Comparison of ENCODE assay signal across 7 cellular contexts in genomic region chr11:518463-519202, GRCh38. TPM values are rescaled to one million over a fixed set of nuclear protein-coding genes. Genes with fewer than 3 reads are reported as not detected.
DNase-seq lines count a peak whose midpoint lies in the region; ATAC-seq, FAIRE-seq and TF ChIP-seq lines count a peak whose summit lies in the region.

No MANE protein-coding gene starts in this region.

- DNase-seq in GM18507 (ENCODE audit: extremely low spot score, insufficient read length, low read depth), result peak; percentile 81
- DNase-seq in SK-N-SH, result peak; percentile 97
- DNase-seq in astrocyte of the hippocampus (ENCODE audit: low read depth, low spot score), result peak; percentile 95
- DNase-seq in small intestine, result peak; percentile 97
- DNase-seq in OCI-M1 (lab: John Stamatoyannopoulos, UW), result no peak

- no peak overlapping the region for H3K9ac ChIP-seq in SK-N-SH

- peak; percentile 80 for TF ChIP-seq CTCF in SK-N-SH (IDR thresholded peaks at IDR 0.05)

- H3K27me3 ChIP-seq in SK-N-SH (ENCODE audit: insufficient read depth) (no peaks in the 10 kb centered on the region), small intestine (ENCODE audit: control insufficient read depth in 2 of 2, insufficient read depth in 2 of 2, low read length in 2 of 2) (no peaks in the 10 kb centered on the region)

- no peaks in the 10 kb centered on the region for H4K20me1 ChIP-seq in SK-N-SH (ENCODE audit: insufficient read depth)

- FAIRE-seq in GM18507 (lab: Jason Lieb, UNC), result peak; percentile 86
- no peak for FAIRE-seq in small intestine (lab: Jason Lieb, UNC)

- H3K4me3 ChIP-seq in SK-N-SH (ENCODE audit: low read depth in 2 of 2, low read length in 1 of 2) (peak overlapping the region; percentile 13 to 51; a peak in 2 of 4 replicates), iPS-18c (ENCODE audit: insufficient read depth, low read depth, low read length) (peak overlapping the region; percentile 24; the same call in 1 of the 2 replicates), small intestine (ENCODE audit: low read depth in 1 of 2, low read length in 2 of 2) (no peak overlapping the region)

- H3F3A ChIP-seq in SK-N-SH (replicated peaks; ENCODE audit: insufficient read depth), result peaks cover 4% of the 10 kb centered on the region

- POLR2A ChIA-PET in SK-N-SH (lab: Yijun Ruan, JAX), result no interaction called here

- no peaks in the 10 kb centered on the region; a peak in 1 of 4 replicates for H3K4me1 ChIP-seq in SK-N-SH (ENCODE audit: control insufficient read depth in 1 of 2, insufficient read depth in 2 of 2, low read depth in 1 of 2, low read length in 1 of 2)
- H3K4me1 ChIP-seq in small intestine (ENCODE audit: control insufficient read depth in 2 of 2, insufficient read depth in 1 of 2, low read depth in 1 of 2, low read length in 1 of 2), result no peaks in the 10 kb centered on the region

- H3K9me3 ChIP-seq in SK-N-SH (peaks cover 7% of the 10 kb centered on the region; the same call in 1 of the 2 replicates), iPS-18c (ENCODE audit: control insufficient read depth, insufficient read depth, low read length) (peaks cover 8% of the 10 kb centered on the region), small intestine (ENCODE audit: control insufficient read depth, low read depth) (no peaks in the 10 kb centered on the region)

- WGBS in SK-N-SH (ENCODE audit: low lambda C conversion rate), result 41% methylated on average over 33 of the region's 74 CpGs
- WGBS in small intestine, 3 donors, result 6 to 11% (median 6%) methylated on average over 43 to 74 of the region's 74 CpGs

- no peak overlapping the region for H2AFZ ChIP-seq in SK-N-SH (ENCODE audit: low read depth)

- H3K4me2 ChIP-seq in SK-N-SH, result no peak overlapping the region

- no peaks in the 10 kb centered on the region for H3K79me2 ChIP-seq in SK-N-SH (ENCODE audit: insufficient read depth)

- H3K36me3 ChIP-seq in SK-N-SH (replicated peaks in 1 of 2; ENCODE audit: control insufficient read depth in 1 of 2, insufficient read depth in 2 of 2, low read length in 1 of 2), result peaks cover 0 to 19% of the 10 kb centered on the region in 2 experiments
- H3K36me3 ChIP-seq in small intestine (ENCODE audit: control insufficient read depth in 2 of 2, insufficient read depth in 2 of 2, low read length in 2 of 2), result no peaks in the 10 kb centered on the region

- no peaks in the 10 kb centered on the region for H3K9me2 ChIP-seq in SK-N-SH

- TF ChIP-seq EP300 in SK-N-SH (IDR thresholded peaks at IDR 0.05; ENCODE audit: borderline replicate concordance in 1 of 2, low read depth in 1 of 2, low read length in 1 of 2), result no peak

- no peak overlapping the region for H3K27ac ChIP-seq in SK-N-SH (ENCODE audit: low read depth in 2 of 2, low read length in 1 of 2)
- peak overlapping the region; percentile 24 to 81 for H3K27ac ChIP-seq in small intestine (ENCODE audit: low read depth in 1 of 2, low read length in 1 of 2)

- peak; percentile 55 for TF ChIP-seq RAD21 in SK-N-SH (IDR thresholded peaks at IDR 0.05; ENCODE audit: low read length)

- peak; percentile 75 for ATAC-seq in HG03066 (IDR thresholded peaks at IDR 0.05; ENCODE audit: low read depth, unreplicated experiment)

- CTCF ChIA-PET in SK-N-SH (lab: Yijun Ruan, JAX), result interaction anchor here (0.6 to 1.9 kb wide), 33 partner anchors 9 to 320 kb away, joined by 3 to 16 read pairs (median 4); partner anchors contain the start of genes HRAS, LMNTD2 and RNH1

TF ChIP-seq in SK-N-SH, 30 proteins besides CTCF, POLR2A, EP300 and RAD21:
- TF ChIP-seq SIN3A (IDR thresholded peaks at IDR 0.05; ENCODE audit: borderline replicate concordance, low read depth, low read length) (no peak), MAX (IDR thresholded peaks at IDR 0.05; ENCODE audit: low read depth) (peak; percentile 74), FOXM1 (IDR thresholded peaks at IDR 0.05; ENCODE audit: low read depth) (no peak), FOSL2 (IDR thresholded peaks at IDR 0.05; ENCODE audit: borderline replicate concordance, low read depth) (peak; percentile 6; the same call in 1 of the 2 replicates), GATA2 (CRISPR knock-in tag; IDR thresholded peaks at IDR 0.05) (no peak), SMC3 (IDR thresholded peaks at IDR 0.05; ENCODE audit: low read depth, low read length) (peak; percentile 12; the same call in 1 of the 2 replicates), USF1 (IDR thresholded peaks at IDR 0.05; ENCODE audit: borderline replicate concordance, low read depth) (peak; percentile 89)

RNA-seq across cellular contexts. Expression of gene RNH1, which starts 11.6 kb away (rescaled TPM):
- 135 and 147 TPM in 2 replicates for polyA plus RNA-seq in SK-N-SH (2012; rRNA removed)
- 44.4 and 82.6 TPM in 2 replicates for polyA plus RNA-seq in SK-N-SH (2012; cell fraction: cytosol; rRNA removed)
- polyA plus RNA-seq in SK-N-SH (2012; cell fraction: nucleus; rRNA removed), result 176 and 213 TPM in 2 replicates
- polyA plus RNA-seq in small intestine, result 100 to 1,000 TPM in 2 of 3 donors, 10 to 100 TPM in 1; 81.9 to 120 (median 119) TPM

RNA-seq across cellular contexts. Expression of gene HRAS, which starts 16.7 kb away (rescaled TPM):
- polyA plus RNA-seq in SK-N-SH (2012; rRNA removed) (138 and 217 TPM in 2 replicates), small intestine (100 to 1,000 TPM in 2 of 3 donors, 10 to 100 TPM in 1; 57.0 to 142 (median 128) TPM)
- polyA plus RNA-seq in SK-N-SH (2012; cell fraction: cytosol; rRNA removed), result 95.3 and 125 TPM in 2 replicates
- polyA plus RNA-seq in SK-N-SH (2012; cell fraction: nucleus; rRNA removed), result 189 and 285 TPM in 2 replicates

RNA-seq across cellular contexts. Expression of gene LRRC56, which starts 18.7 kb away (rescaled TPM):
- polyA plus RNA-seq in SK-N-SH (2012; rRNA removed) (1.2 and 1.4 TPM in 2 replicates), small intestine (1 to 10 TPM in 1 of 3 donors, under 1 TPM in 2; 0.54 to 1.2 (median 0.89) TPM)
- 0.30 and 0.52 TPM in 2 replicates for polyA plus RNA-seq in SK-N-SH (2012; cell fraction: cytosol; rRNA removed)
- polyA plus RNA-seq in SK-N-SH (2012; cell fraction: nucleus; rRNA removed), result 5.4 and 6.2 TPM in 2 replicates

RNA-seq across cellular contexts. Expression of gene LMNTD2, which starts 41.9 kb away (rescaled TPM):
- polyA plus RNA-seq in SK-N-SH (2012; rRNA removed) (2.4 and 2.6 TPM in 2 replicates), small intestine (10 to 100 TPM in 2 of 3 donors, 1 to 10 TPM in 1; 4.7 to 26.4 (median 18.6) TPM)
- polyA plus RNA-seq in SK-N-SH (2012; cell fraction: cytosol; rRNA removed), result 0.60 and 1.3 TPM in 2 replicates
- 30.2 and 47.4 TPM in 2 replicates for polyA plus RNA-seq in SK-N-SH (2012; cell fraction: nucleus; rRNA removed)

RNA-seq across cellular contexts. Expression of gene RASSF7, which starts 42.1 kb away (rescaled TPM):
- 19.8 and 24.0 TPM in 2 replicates for polyA plus RNA-seq in SK-N-SH (2012; rRNA removed)
- 8.2 and 11.7 TPM in 2 replicates for polyA plus RNA-seq in SK-N-SH (2012; cell fraction: cytosol; rRNA removed)
- 105 and 144 TPM in 2 replicates for polyA plus RNA-seq in SK-N-SH (2012; cell fraction: nucleus; rRNA removed)
- 100 to 1,000 TPM in 2 of 3 donors, 10 to 100 TPM in 1; 71.5 to 174 (median 169) TPM for polyA plus RNA-seq in small intestine

Comparison
In these comparisons a context has a peak if more than half of its experiments do, and no peak if none do; other contexts are left out.
1. H3K27ac ChIP-seq: peak in small intestine (2 of 2); none in SK-N-SH (0 of 2).
2. H3K4me3 ChIP-seq: peak in SK-N-SH (2 of 2) and iPS-18c (single experiment); none in small intestine (0 of 2).